In genomic region chr1:117365350-117366280, GRCh38 we compare ENCODE assay signal across 1 cellular context.
TF ChIP-seq lines count a peak whose summit lies in the region.

No MANE protein-coding gene starts in this region.

TF ChIP-seq in IMR-90, 13 proteins besides CTCF, POLR2A, EP300 and RAD21 (continued from another document):
- TF ChIP-seq ELK1 (IDR thresholded peaks at IDR 0.05; ENCODE audit: borderline replicate concordance, low read depth, low read length), result no peak
